In genomic region chr1:151061012-151061401, GRCh38 we compare ENCODE assay signal across 8 cellular contexts. TPM values are rescaled to one million over a fixed set of nuclear protein-coding genes. Genes with fewer than 3 reads are reported as not detected.
DNase-seq lines count a peak whose midpoint lies in the region; ATAC-seq and TF ChIP-seq lines count a peak whose summit lies in the region.
"Had no signal": no experiment of that assay in that cellular context is flagged by ENCODE, and none has a peak within 500 bp of the region (broad histone marks: within the 10 kb centered on the region; RNA-seq: fewer than 3 reads in every experiment).

No MANE protein-coding gene starts in this region.

- H3K4me1 Mint-ChIP-seq in neural crest cell: peaks cover 70% of the 10 kb centered on the region

- H3K4me3 Mint-ChIP-seq in neural crest cell: peak overlapping the region; percentile 98

- H3K27me3 Mint-ChIP-seq in neural crest cell (ENCODE audit: low read depth): no peaks in the 10 kb centered on the region

- H3K9me3 Mint-ChIP-seq in neural crest cell: no peaks in the 10 kb centered on the region

- ATAC-seq in HG03439 (IDR thresholded peaks at IDR 0.05; ENCODE audit: unreplicated experiment): no peak

- no peak for TF ChIP-seq CTCF in neural crest cell (conservative IDR thresholded peaks at IDR 0.05)

- H3K36me3 Mint-ChIP-seq in neural crest cell (ENCODE audit: low read depth): peaks cover 20% of the 10 kb centered on the region

- peak; percentile 71 for DNase-seq in Daoy (ENCODE audit: low read depth)
- DNase-seq in NCI-H1092 (lab: John Stamatoyannopoulos, UW): peak; percentile 12
- DNase-seq in astrocyte of the hippocampus (ENCODE audit: low read depth, low spot score): peak; percentile 51
- DNase-seq in neural crest cell (ENCODE audit: low read depth, low spot score): no peak
- no peak for DNase-seq in AG08396 (ENCODE audit: low spot score)
- no peak for DNase-seq in RPMI8226
- DNase-seq: small intestine had no signal

- H3K27ac Mint-ChIP-seq in neural crest cell (ENCODE audit: unreplicated experiment): peak overlapping the region; percentile 98

RNA-seq across cellular contexts. Expression of gene MLLT11, which starts 0.8 kb away (rescaled TPM):
- 48.4 and 52.7 TPM in 2 replicates for total RNA-seq in Daoy (2014; rRNA removed; shearing (Covaris generic))
- 63.9 and 66.1 TPM in 2 replicates for total RNA-seq in neural crest cell

RNA-seq across cellular contexts. Expression of gene CDC42SE1, which starts 1.6 kb away (rescaled TPM):
- total RNA-seq in Daoy (2014; rRNA removed; shearing (Covaris generic)): 48.8 and 55.1 TPM in 2 replicates
- 111 and 115 TPM in 2 replicates for total RNA-seq in neural crest cell

RNA-seq across cellular contexts. Expression of gene GABPB2, which starts 9.6 kb away (rescaled TPM):
- 3.5 and 4.5 TPM in 2 replicates for total RNA-seq in Daoy (2014; rRNA removed; shearing (Covaris generic))
- 6.1 and 7.8 TPM in 2 replicates for total RNA-seq in neural crest cell

RNA-seq across cellular contexts. Expression of gene C1orf56, which starts 13.5 kb away (rescaled TPM):
- total RNA-seq in Daoy (2014; rRNA removed; shearing (Covaris generic)): 0.80 and 2.4 TPM in 2 replicates
- total RNA-seq in neural crest cell: 6.3 and 8.0 TPM in 2 replicates

RNA-seq across cellular contexts. Expression of gene BNIPL, which starts 24.6 kb away (rescaled TPM):
- total RNA-seq in Daoy (2014; rRNA removed; shearing (Covaris generic)): 0.57 and 0.60 TPM in 2 replicates
- total RNA-seq in neural crest cell: 0.79 and 1.1 TPM in 2 replicates

Comparison
In these comparisons a context has a peak if more than half of its experiments do, and no peak if none do; other contexts are left out.
1. DNase-seq: peak in Daoy (single experiment), NCI-H1092 (single experiment) and astrocyte of the hippocampus (single experiment); none in neural crest cell (single experiment), AG08396 (single experiment) and RPMI8226 (single experiment).